ENCODE assay signal across 8 cellular contexts in genomic region chr4:123304151-123305021, GRCh38.
DNase-seq lines count a peak whose midpoint lies in the region; ATAC-seq and TF ChIP-seq lines count a peak whose summit lies in the region.
"Had no signal": no experiment of that assay in that cellular context is flagged by ENCODE, and none has a peak within 500 bp of the region (broad histone marks: within the 10 kb centered on the region; RNA-seq: fewer than 3 reads in every experiment).

No MANE protein-coding gene starts in this region.

- TF ChIP-seq CTCF in GM20000 (IDR thresholded peaks at IDR 0.05; ENCODE audit: extremely low read depth, missing control alignments), result no peak
- TF ChIP-seq CTCF in esophagus squamous epithelium (IDR thresholded peaks at IDR 0.05), result no peak

- no peak overlapping the region for H3K27ac Mint-ChIP-seq in activated naive CD8-positive, alpha-beta T cell treated with anti-CD3 and anti-CD28 coated beads, Interleukin-2, amount 10 ng/mL, durations not matched to agents 7 days and 5 days
- H3K27ac Mint-ChIP-seq: activated naive CD8-positive, alpha-beta T cell had no signal

- ATAC-seq in activated naive CD8-positive, alpha-beta T cell treated with anti-CD3 and anti-CD28 coated beads, Interleukin-2, amount 10 ng/mL, durations not matched to agents 7 days and 5 days (ENCODE audit: low read depth), result peak; percentile 82

- no peak overlapping the region for H3K4me3 ChIP-seq in HUES64 (ENCODE audit: low read length)
- H3K4me3 ChIP-seq in esophagus squamous epithelium, result no peak overlapping the region

- intact Hi-C loops in esophagus squamous epithelium (cut with DNase I), result no loop called here

- H3K9me3 ChIP-seq in HUES64 (ENCODE audit: insufficient read depth, low read depth, low read length) (no peaks in the 10 kb centered on the region), esophagus squamous epithelium (no peaks in the 10 kb centered on the region)

- peaks cover 5% of the 10 kb centered on the region for H3K4me1 Mint-ChIP-seq in activated naive CD8-positive, alpha-beta T cell treated with anti-CD3 and anti-CD28 coated beads, Interleukin-2, amount 10 ng/mL, durations not matched to agents 7 days and 5 days

- no peak for TF ChIP-seq POLR2A in esophagus squamous epithelium (IDR thresholded peaks at IDR 0.05)

- 30% methylated on average over 17 of the region's 17 CpGs for WGBS in HUES64
- WGBS in esophagus squamous epithelium, 2 donors, result 89 to 96% methylated on average over 14 to 15 of the region's 17 CpGs

- H3K9ac ChIP-seq in HUES64 (ENCODE audit: low read depth, low read length), result no peak overlapping the region

- H3K27me3 ChIP-seq in HUES64 (ENCODE audit: insufficient read depth, low read length) (no peaks in the 10 kb centered on the region), esophagus squamous epithelium (no peaks in the 10 kb centered on the region)

- no peaks in the 10 kb centered on the region for H3K36me3 ChIP-seq in HUES64 (ENCODE audit: insufficient read depth, low read length)
- H3K36me3 ChIP-seq in esophagus squamous epithelium, result no peaks in the 10 kb centered on the region

- H3K9me3 Mint-ChIP-seq in activated naive CD8-positive, alpha-beta T cell treated with anti-CD3 and anti-CD28 coated beads, Interleukin-2, amount 10 ng/mL, durations not matched to agents 7 days and 5 days, result no peaks in the 10 kb centered on the region

- POLR2A ChIA-PET in activated naive CD8-positive, alpha-beta T cell treated with anti-CD3 and anti-CD28 coated beads, Interleukin-2, amount 10 ng/mL, durations not matched to agents 7 days and 5 days (lab: Charles Lee), result no interaction called here

- H3K4me1 ChIP-seq in HUES64 (ENCODE audit: insufficient read depth, low read length) (peaks cover 37% of the 10 kb centered on the region), esophagus squamous epithelium (peaks cover 0 to 10% (median 0%) of the 10 kb centered on the region in 3 donors)

- peaks cover 5% of the 10 kb centered on the region for H3K36me3 Mint-ChIP-seq in activated naive CD8-positive, alpha-beta T cell treated with anti-CD3 and anti-CD28 coated beads, Interleukin-2, amount 10 ng/mL, durations not matched to agents 7 days and 5 days

- peak overlapping the region; percentile 38 for H3K4me3 Mint-ChIP-seq in activated naive CD8-positive, alpha-beta T cell treated with anti-CD3 and anti-CD28 coated beads, Interleukin-2, amount 10 ng/mL, durations not matched to agents 7 days and 5 days
- H3K4me3 Mint-ChIP-seq: activated naive CD8-positive, alpha-beta T cell had no signal

- no peaks in the 10 kb centered on the region for H3K27me3 Mint-ChIP-seq in activated naive CD8-positive, alpha-beta T cell treated with anti-CD3 and anti-CD28 coated beads, Interleukin-2, amount 10 ng/mL, durations not matched to agents 7 days and 5 days
- H3K27me3 Mint-ChIP-seq: activated naive CD8-positive, alpha-beta T cell had no signal

- DNase-seq in GM20000 (ENCODE audit: low spot score) (peak; percentile 7), retina (peak; percentile 72), esophagus squamous epithelium (lab: John Stamatoyannopoulos, UW) (no peak), NK-92 (lab: John Stamatoyannopoulos, UW; ENCODE audit: unreplicated experiment) (no peak), NCI-H2196 (lab: John Stamatoyannopoulos, UW; ENCODE audit: unreplicated experiment) (no peak)
- DNase-seq in activated naive CD8-positive, alpha-beta T cell treated with anti-CD3 and anti-CD28 coated beads, Interleukin-2, amount 10 ng/mL, durations not matched to agents 7 days and 5 days, result peak; percentile 30

- H3K27ac ChIP-seq in HUES64 (ENCODE audit: low read depth, low read length) (peak overlapping the region; percentile 65; the same call in 1 of the 2 replicates), esophagus squamous epithelium (no peak overlapping the region)

Comparison
In these comparisons a context has a peak if more than half of its experiments do, and no peak if none do; other contexts are left out.
1. DNase-seq: peak in GM20000 (single experiment), activated naive CD8-positive, alpha-beta T cell treated with anti-CD3 and anti-CD28 coated beads, Interleukin-2, amount 10 ng/mL, durations not matched to agents 7 days and 5 days (single experiment) and retina (single experiment); none in esophagus squamous epithelium (single experiment), NK-92 (single experiment) and NCI-H2196 (single experiment).